ENCODE assay signal across 22 cellular contexts in the genomic region with DNA sequence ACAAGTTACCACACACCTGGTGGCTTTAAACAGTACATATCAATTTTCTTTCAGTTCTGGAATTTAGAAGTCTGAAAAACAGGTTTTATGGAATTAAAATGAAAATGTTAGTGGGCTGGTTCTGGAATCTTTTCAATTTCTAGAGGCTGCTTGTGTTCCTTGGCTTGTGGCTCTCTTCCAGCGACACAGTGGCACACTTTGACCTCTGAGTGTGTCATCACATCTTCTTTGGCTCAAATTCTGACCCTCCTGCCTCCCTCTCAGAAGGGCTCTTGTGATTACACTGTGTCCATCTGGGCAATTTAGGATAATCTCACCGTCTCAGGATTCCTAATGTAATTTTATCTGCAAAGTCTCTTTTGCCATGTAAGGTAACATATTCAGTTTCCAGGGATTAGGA.
"Had no signal": no experiment of that assay in that cellular context is flagged by ENCODE, and none has a peak within 500 bp of the region (broad histone marks: within the 10 kb centered on the region; RNA-seq: fewer than 3 reads in every experiment).

No MANE protein-coding gene starts in this region.

- H3K27ac ChIP-seq: foreskin keratinocyte, gastroesophageal sphincter, heart right ventricle, neural progenitor cell, psoas muscle, skin epidermis, spleen, testis, tibial artery had no signal

- H3K4me1 ChIP-seq: foreskin keratinocyte, heart right ventricle, psoas muscle, spleen, testis, tibial artery had no signal

- ATAC-seq: foreskin keratinocyte; gastroesophageal sphincter; heart right ventricle; left colon; left ventricle myocardium superior; naive thymus-derived CD4-positive, alpha-beta T cell; psoas muscle; stimulated activated memory B cell treated with anti-CD40 and anti-IgM and Interleukin-4, amounts not matched to agents 10 μg/mL and 1 μg/mL and 100 μg/mL, for 72 hours; stimulated activated naive CD8-positive, alpha-beta T cell treated with anti-CD3 and anti-CD28 coated beads, Interleukin-15, Interleukin-2, amounts not matched to agents 100 U/mL and 50 U/mL, for 24 hours had no signal

- H3K4me3 ChIP-seq: gastroesophageal sphincter, heart right ventricle, lung, neural progenitor cell, psoas muscle, skin epidermis, spleen, testis, tibial artery had no signal

- H3K4me2 ChIP-seq: neural progenitor cell had no signal

- H2AFZ ChIP-seq: neural progenitor cell had no signal

- H3K9ac ChIP-seq: neural progenitor cell had no signal

- H3K36me3 ChIP-seq: gastroesophageal sphincter, heart right ventricle, neural progenitor cell, spleen, tibial artery had no signal

- H3K9me3 ChIP-seq: gastroesophageal sphincter, psoas muscle, spleen, testis, tibial artery had no signal

- H3K27me3 ChIP-seq: foreskin keratinocyte, gastroesophageal sphincter, heart right ventricle, neural progenitor cell, spleen, testis, tibial artery had no signal

- DNase-seq: cortex of kidney; effector CD4-positive, alpha-beta T cell; foreskin keratinocyte; heart right ventricle; hippocampal formation; left colon; left ventricle myocardium superior; midbrain; naive thymus-derived CD4-positive, alpha-beta T cell; nucleus accumbens; psoas muscle; spleen; stimulated activated CD4-positive, alpha-beta T cell treated with anti-CD3 and anti-CD28 coated beads, Interleukin-4, amount 100 ng/mL, for 4 hours; stimulated activated naive CD8-positive, alpha-beta T cell treated with anti-CD3 and anti-CD28 coated beads, Interleukin-15, Interleukin-2, amounts not matched to agents 100 U/mL and 50 U/mL, for 24 hours; substantia nigra; testis; tibial artery had no signal
